In the genomic region with DNA sequence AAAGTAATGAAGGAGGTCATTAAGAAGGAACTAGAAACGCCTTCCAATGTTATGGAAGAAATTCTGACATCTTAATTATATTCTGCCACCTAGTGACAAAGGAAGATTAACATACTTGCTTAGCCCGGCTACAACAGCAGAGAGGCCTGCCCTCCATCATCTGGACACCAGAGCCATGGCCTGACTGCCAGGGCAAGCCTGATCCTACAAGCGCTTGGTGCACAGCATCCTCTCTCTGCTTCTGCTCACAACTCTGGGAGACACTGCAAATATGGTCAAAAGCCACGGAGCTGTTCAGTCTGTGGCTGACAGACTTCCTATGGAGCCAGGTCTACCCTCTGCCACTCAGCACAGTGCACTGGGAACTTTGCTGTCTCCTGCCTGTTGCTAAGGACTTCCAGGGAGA, we compare ENCODE assay signal across 1 cellular context.
TF ChIP-seq lines count a peak whose summit lies in the region.

No MANE protein-coding gene starts in this region.

TF ChIP-seq in SK-N-SH, 30 proteins besides CTCF, POLR2A, EP300 and RAD21 (continued from another document):
- no peak for TF ChIP-seq SIN3A (IDR thresholded peaks at IDR 0.05; ENCODE audit: borderline replicate concordance, low read depth, low read length)
- no peak for TF ChIP-seq USF1 (IDR thresholded peaks at IDR 0.05; ENCODE audit: borderline replicate concordance, low read depth)
- no peak for TF ChIP-seq GATA2 (CRISPR knock-in tag; IDR thresholded peaks at IDR 0.05)
- peak; percentile 74 for TF ChIP-seq SMC3 (IDR thresholded peaks at IDR 0.05; ENCODE audit: low read depth, low read length)
- TF ChIP-seq TCF12 (IDR thresholded peaks at IDR 0.05), result peak; percentile 69
- TF ChIP-seq NFIC (IDR thresholded peaks at IDR 0.05; ENCODE audit: borderline replicate concordance), result no peak
- TF ChIP-seq NRF1 (IDR thresholded peaks at IDR 0.05; ENCODE audit: low read depth, low read length), result no peak
- peak; percentile 41 for TF ChIP-seq PBX3 (IDR thresholded peaks at IDR 0.05)
- TF ChIP-seq MEF2A (IDR thresholded peaks at IDR 0.05; ENCODE audit: borderline replicate concordance, low read depth), result no peak
- no peak for TF ChIP-seq ELF1 (IDR thresholded peaks at IDR 0.05)
- TF ChIP-seq USF2 (IDR thresholded peaks at IDR 0.05; ENCODE audit: borderline replicate concordance, low read depth, low read length), result no peak
- 0 out of 2 replicates have a peak, but pooled peaks have one; percentile 43 for TF ChIP-seq RCOR1 (IDR thresholded peaks at IDR 0.05; ENCODE audit: low read length)
- no peak for TF ChIP-seq RXRA (IDR thresholded peaks at IDR 0.05; ENCODE audit: borderline replicate concordance, low read depth)
TF ChIP-seq in SK-N-SH: peak in this region for 5.
